Comparison of ENCODE assay signal across 18 cellular contexts in the genomic region with DNA sequence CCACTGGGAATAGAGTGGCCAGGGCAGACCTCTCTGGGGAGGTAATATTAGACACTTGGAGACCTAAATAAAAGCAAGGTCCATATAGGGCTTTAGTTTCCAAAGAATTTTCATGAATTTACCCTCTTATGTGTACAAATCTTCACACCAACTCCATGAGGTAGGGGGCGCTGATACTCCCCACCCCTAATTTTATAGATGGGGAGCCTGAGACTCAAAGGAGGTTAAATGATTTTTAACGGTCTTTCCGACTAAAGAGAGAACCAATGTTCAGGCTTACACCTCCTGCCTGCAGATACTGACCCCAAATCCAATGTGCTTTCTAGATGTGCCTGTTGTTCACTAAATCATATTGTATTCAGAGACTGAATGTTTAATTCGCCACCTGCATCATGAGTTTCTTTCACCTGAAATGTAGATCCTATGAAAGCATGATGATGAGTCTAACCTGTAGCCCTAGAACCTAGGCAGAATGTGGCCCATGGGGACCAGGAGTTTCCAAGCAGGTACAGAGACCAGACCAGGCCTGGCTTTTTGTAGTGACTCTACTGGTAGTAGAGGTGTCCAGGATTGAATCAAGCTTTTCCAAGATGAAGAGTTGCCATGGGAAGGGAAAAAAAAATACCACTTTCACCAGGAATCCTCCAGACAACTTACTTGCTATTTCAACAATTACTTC. TPM values are rescaled to one million over a fixed set of nuclear protein-coding genes. Genes with fewer than 3 reads are reported as not detected.
DNase-seq lines count a peak whose midpoint lies in the region; ATAC-seq, FAIRE-seq and TF ChIP-seq lines count a peak whose summit lies in the region.
"Had no signal": no experiment of that assay in that cellular context is flagged by ENCODE, and none has a peak within 500 bp of the region (broad histone marks: within the 10 kb centered on the region; RNA-seq: fewer than 3 reads in every experiment).

No MANE protein-coding gene starts in this region.

- no peak overlapping the region for H3K27ac Mint-ChIP-seq in endothelial cell (ENCODE audit: unreplicated experiment)

- H3K27me3 Mint-ChIP-seq in endothelial cell (ENCODE audit: unreplicated experiment) = peaks cover 22% of the 10 kb centered on the region

- peaks cover 13% of the 10 kb centered on the region for H3K4me1 Mint-ChIP-seq in endothelial cell (ENCODE audit: unreplicated experiment)

- H3K4me1 ChIP-seq in A549 = peaks cover 13% of the 10 kb centered on the region

- no peaks in the 10 kb centered on the region for H3K9me3 ChIP-seq in A549
- H3K9me3 ChIP-seq: left lung, upper lobe of left lung had no signal

- POLR2A ChIA-PET in A549 (lab: Yijun Ruan, JAX) = no interaction called here

- H3K9me3 Mint-ChIP-seq in endothelial cell (ENCODE audit: unreplicated experiment) = no peaks in the 10 kb centered on the region

- H3K4me3 ChIP-seq in A549 (no peak overlapping the region), GM12864 (ENCODE audit: low read depth, low read length) (no peak overlapping the region)
- H3K4me3 ChIP-seq: hepatocyte, left lung, upper lobe of left lung had no signal

- no peak overlapping the region for H3K27ac ChIP-seq in A549
- H3K27ac ChIP-seq: hepatocyte, left lung, upper lobe of left lung had no signal

- WGBS in A549 (ENCODE audit: missing lambda C conversion rate) = 39% methylated on average over 4 of the region's 4 CpGs

- TF ChIP-seq RAD21 in A549 (conservative IDR thresholded peaks at IDR 0.05 in 1 of 2, IDR thresholded peaks at IDR 0.05 in 1 of 2) = no peak

- 0 out of 3 replicates have a peak, but pooled peaks have one; percentile 12 for TF ChIP-seq CTCF in A549 (IDR thresholded peaks at IDR 0.05)
- TF ChIP-seq CTCF in GM12864 (IDR thresholded peaks at IDR 0.05; ENCODE audit: low read depth, low read length, missing control alignments) = peak; percentile 18
- TF ChIP-seq CTCF in endothelial cell (IDR thresholded peaks at IDR 0.05; ENCODE audit: unreplicated experiment) = peak; percentile 33

- CTCF ChIA-PET in A549 (lab: Yijun Ruan, JAX) = no interaction called here

- ATAC-seq in A549 (no peak), HG03521 (IDR thresholded peaks at IDR 0.05; ENCODE audit: unreplicated experiment) (no peak), GM21576 (IDR thresholded peaks at IDR 0.05; ENCODE audit: unreplicated experiment) (no peak), HG03039 (IDR thresholded peaks at IDR 0.05; ENCODE audit: unreplicated experiment) (no peak)
- ATAC-seq: left lung had no signal

- peaks cover 2% of the 10 kb centered on the region for H3K36me3 Mint-ChIP-seq in endothelial cell (ENCODE audit: low read depth, unreplicated experiment)

- no peak for TF ChIP-seq EP300 in A549 (IDR thresholded peaks at IDR 0.05)

- no peak for TF ChIP-seq POLR2A in A549 (IDR thresholded peaks at IDR 0.05; ENCODE audit: low read length)

- FAIRE-seq in A549 (lab: Jason Lieb, UNC) = no peak
- FAIRE-seq: bronchial epithelial cell, endometrium had no signal

- DNase-seq in A549 (ENCODE audit: low read depth in 1 of 2, low spot score in 1 of 2) (no peak), GM12864 (ENCODE audit: low read depth) (no peak), NAMALWA (ENCODE audit: low spot score) (peak; percentile 40), endothelial cell (ENCODE audit: low spot score) (no peak), NCI-H146 treated with DMSO at 0.1 percent for 48 hours (lab: John Stamatoyannopoulos, UW; ENCODE audit: unreplicated experiment) (no peak)
- DNase-seq: activated naive CD4-positive, alpha-beta T cell treated with Interleukin-2 at 50 U/mL for 16 hours; left lung; NCI-H1417 treated with DMSO at 0.1 percent for 48 hours; stimulated activated CD4-positive, alpha-beta T cell treated with anti-CD3 and anti-CD28 coated beads, Interleukin-2, amount 100 ng/mL, for 24 hours; upper lobe of left lung had no signal

- H3K4me3 Mint-ChIP-seq in endothelial cell (ENCODE audit: unreplicated experiment) = no peak overlapping the region

- H3K4me2 ChIP-seq in A549 = no peak overlapping the region
- H3K4me2 ChIP-seq: hepatocyte had no signal

TF ChIP-seq in A549, 52 proteins besides CTCF, POLR2A, EP300 and RAD21:
- TF ChIP-seq NPAS2 (CRISPR knock-in tag; IDR thresholded peaks at IDR 0.05; ENCODE audit: borderline replicate concordance) (no peak), HOXA7 (CRISPR knock-in tag; IDR thresholded peaks at IDR 0.05) (no peak), FOSL2 (IDR thresholded peaks at IDR 0.05) (no peak), FOSL2 (CRISPR knock-in tag; IDR thresholded peaks at IDR 0.05) (no peak), JUNB (IDR thresholded peaks at IDR 0.05) (no peak), PHF8 (IDR thresholded peaks at IDR 0.05; ENCODE audit: borderline replicate concordance, low read depth) (no peak), CEBPB (IDR thresholded peaks at IDR 0.05) (no peak)

RNA-seq across cellular contexts. Expression of a gene that starts 16.8 kb away (rescaled TPM):
- polyA plus RNA-seq in A549 (2011; rRNA removed) = not detected in 2 replicates
- not detected in 2 replicates for polyA plus RNA-seq in A549 (2012; cell fraction: cytosol; rRNA removed)
- polyA plus RNA-seq in A549 (2012; cell fraction: nucleus; rRNA removed) = not detected in 2 replicates
- not detected in 3 replicates for polyA plus RNA-seq in A549 (2017; fragmentation: RNase III; extraction: RNeasy Plus Mini Kit Qiagen cat#74134 plus additional on column Dnase treatment)
- polyA minus RNA-seq in A549 (2011; rRNA and poly(A)+ RNA removed) = not detected in 2 replicates
- 16.5 TPM for total RNA-seq in endothelial cell (ENCODE audit: unreplicated experiment)
- total RNA-seq: bronchial epithelial cell, G401, hepatocyte, left lung, pulmonary artery endothelial cell had no signal
- polyA plus RNA-seq: hepatocyte had no signal
